ENCODE assay signal across 35 cellular contexts in genomic region chr19:36081385-36081784, GRCh38. TPM values are rescaled to one million over a fixed set of nuclear protein-coding genes. Genes with fewer than 3 reads are reported as not detected.
A peak's percentile ranks its signal among the peaks of the same experiment; 100 is the strongest.
DNase-seq lines count a peak whose midpoint lies in the region; ATAC-seq and TF ChIP-seq lines count a peak whose summit lies in the region.
"Had no signal": no experiment of that assay in that cellular context is flagged by ENCODE, and none has a peak within 500 bp of the region (broad histone marks: within the 10 kb centered on the region; RNA-seq: fewer than 3 reads in every experiment).

No MANE protein-coding gene starts in this region.

- DNase-seq in caudate nucleus (lab: John Stamatoyannopoulos, UW), result peak in 46 of 61 donors; percentile 5 to 88 (median 54)
- DNase-seq in hippocampal formation (lab: John Stamatoyannopoulos, UW), result peak; percentile 72
- peak in 7 of 10 donors; percentile 30 to 86 (median 64) for DNase-seq in posterior cingulate gyrus
- DNase-seq in GM23338 (ENCODE audit: low spot score), result no peak
- no peak for DNase-seq in MV-4-11 (lab: John Stamatoyannopoulos, UW)
- no peak for DNase-seq in MCF 10A (ENCODE audit: unreplicated experiment)
- DNase-seq in NCI-H146 treated with DMSO at 0.1 percent for 48 hours (lab: John Stamatoyannopoulos, UW; ENCODE audit: unreplicated experiment), result no peak
- DNase-seq: ACHN; activated CD4-positive, alpha-beta memory T cell treated with anti-CD3 and anti-CD28 coated beads, Interleukin-2, amount 10 ng/mL, durations not matched to agents 7 days and 5 days; activated gamma-delta T cell; activated naive CD8-positive, alpha-beta T cell treated with anti-CD3 and anti-CD28 coated beads, Interleukin-2, amount 50 U/mL, for 24 hours; heart left ventricle; HFFc6; KG1; left lung; naive thymus-derived CD4-positive, alpha-beta T cell; NCI-H1436 treated with DMSO at 0.1 percent for 48 hours; NCI-H2171; NCI-H510A treated with DMSO at 0.1 percent for 48 hours; PC-9; SHP77 treated with DMSO at 0.1 percent for 48 hours; stimulated activated CD4-positive, alpha-beta T cell treated with anti-CD3 and anti-CD28 coated beads, Interleukin-4, amount 100 ng/mL, for 1 hour; T-cell had no signal

- H3K4me3 Mint-ChIP-seq in GM23338 (no peak overlapping the region), MCF 10A (ENCODE audit: unreplicated experiment) (no peak overlapping the region)
- H3K4me3 Mint-ChIP-seq: activated CD4-positive, alpha-beta memory T cell treated with anti-CD3 and anti-CD28 coated beads, Interleukin-2, amount 10 ng/mL, durations not matched to agents 7 days and 5 days; activated naive CD8-positive, alpha-beta T cell treated with anti-CD3 and anti-CD28 coated beads, Interleukin-2, amount 50 U/mL, for 24 hours; brain; HFFc6; naive thymus-derived CD4-positive, alpha-beta T cell; stimulated activated memory B cell treated with anti-CD40 and anti-IgM and Interleukin-4, amounts not matched to agents 10 μg/mL and 1 μg/mL and 100 μg/mL, for 72 hours; T-cell had no signal

- H4K20me1 ChIP-seq in GM23338 (replicated peaks; ENCODE audit: insufficient read depth), result peaks cover 20% of the 10 kb centered on the region

- H2AFZ ChIP-seq in GM23338, result no peak overlapping the region
- H2AFZ ChIP-seq: PC-9 had no signal

- ATAC-seq in GM23338, result no peak
- ATAC-seq: activated CD4-positive, CD25-positive, alpha-beta regulatory T cell treated with anti-CD3 and anti-CD28 coated beads, Interleukin-2, amount 50 U/mL, for 24 hours; activated naive CD8-positive, alpha-beta T cell treated with anti-CD3 and anti-CD28 coated beads, Interleukin-2, amount 50 U/mL, for 24 hours; heart left ventricle; left lung; naive thymus-derived CD4-positive, alpha-beta T cell; stimulated activated memory B cell treated with anti-CD40 and anti-IgM and Interleukin-4, amounts not matched to agents 10 μg/mL and 1 μg/mL and 100 μg/mL, for 72 hours; T-cell had no signal

- H3K4me2 ChIP-seq in GM23338, result no peak overlapping the region
- H3K4me2 ChIP-seq: PC-9 had no signal

- no peaks in the 10 kb centered on the region for H3K9me2 ChIP-seq in GM23338 (ENCODE audit: insufficient read depth)

- no TSS peak for BruUV-seq in MCF 10A (replicated peaks; lab: Mats Ljungman, UMichigan)

- no peak overlapping the region for H3K4me3 ChIP-seq in HEK293 (ENCODE audit: low read depth, low read length)
- H3K4me3 ChIP-seq in GM23338, result no peak overlapping the region
- H3K4me3 ChIP-seq: coronary artery, heart left ventricle, left lung, PC-9, right atrium auricular region, thoracic aorta, vagina had no signal

- H3K4me1 ChIP-seq in HEK293 (ENCODE audit: control insufficient read depth, insufficient read depth, low read length), result 0 out of 2 replicates have a peak, but pooled peaks cover 2% of the 10 kb centered on the region
- no peaks in the 10 kb centered on the region for H3K4me1 ChIP-seq in GM23338 (ENCODE audit: insufficient read depth)
- H3K4me1 ChIP-seq: left lung, vagina had no signal

- CTCF ChIA-PET in HEK293 (lab: Yijun Ruan, JAX), result interaction anchor here (0.6 to 1.4 kb wide), 2 partner anchors 20 to 190 kb away, joined by 3 to 6 read pairs; no protein-coding TSS in a partner anchor
- CTCF ChIA-PET in MCF 10A (lab: Yijun Ruan, JAX), result no interaction called here

- H3K27me3 ChIP-seq in GM23338 (ENCODE audit: insufficient read depth), result no peaks in the 10 kb centered on the region
- H3K27me3 ChIP-seq: heart left ventricle, left lung, right atrium auricular region, vagina had no signal

- H3K27ac ChIP-seq in HEK293 (ENCODE audit: extremely low read depth, low read depth, low read length), result 0 out of 2 replicates have a peak overlapping the region, but pooled peaks have one; percentile 1
- peak overlapping the region; percentile 89 for H3K27ac ChIP-seq in caudate nucleus (ENCODE audit: low read depth, low read length)
- H3K27ac ChIP-seq in GM23338 (ENCODE audit: low read depth), result no peak overlapping the region
- H3K27ac ChIP-seq: C4-2B, coronary artery, heart left ventricle, left lung, PC-9, right atrium auricular region, thoracic aorta, vagina had no signal

- POLR2A ChIA-PET in HEK293 (lab: Yijun Ruan, JAX) (no interaction called here), MCF 10A (lab: Yijun Ruan, JAX) (no interaction called here)

- H3K4me1 Mint-ChIP-seq in GM23338 (no peaks in the 10 kb centered on the region), MCF 10A (ENCODE audit: insufficient read depth, unreplicated experiment) (peaks cover 5% of the 10 kb centered on the region)
- H3K4me1 Mint-ChIP-seq: activated CD4-positive, alpha-beta memory T cell treated with anti-CD3 and anti-CD28 coated beads, Interleukin-2, amount 10 ng/mL, durations not matched to agents 7 days and 5 days; activated naive CD8-positive, alpha-beta T cell treated with anti-CD3 and anti-CD28 coated beads, Interleukin-2, amount 50 U/mL, for 24 hours; brain; stimulated activated memory B cell treated with anti-CD40 and anti-IgM and Interleukin-4, amounts not matched to agents 10 μg/mL and 1 μg/mL and 100 μg/mL, for 72 hours; T-cell had no signal

- H3K9me3 Mint-ChIP-seq in GM23338 (no peaks in the 10 kb centered on the region), MCF 10A (ENCODE audit: unreplicated experiment) (no peaks in the 10 kb centered on the region)
- H3K9me3 Mint-ChIP-seq: activated CD4-positive, alpha-beta memory T cell treated with anti-CD3 and anti-CD28 coated beads, Interleukin-2, amount 10 ng/mL, durations not matched to agents 7 days and 5 days; activated naive CD8-positive, alpha-beta T cell treated with anti-CD3 and anti-CD28 coated beads, Interleukin-2, amount 50 U/mL, for 24 hours; brain; HFFc6; naive thymus-derived CD4-positive, alpha-beta T cell; stimulated activated memory B cell treated with anti-CD40 and anti-IgM and Interleukin-4, amounts not matched to agents 10 μg/mL and 1 μg/mL and 100 μg/mL, for 72 hours; T-cell had no signal

- intact Hi-C loops in posterior cingulate gyrus (cut with DNase I) (no loop called here), MCF 10A (cut with micrococcal nuclease) (no loop called here)

- no peaks in the 10 kb centered on the region for H3K9me3 ChIP-seq in HEK293 (ENCODE audit: control insufficient read depth, insufficient read depth, low read depth, low read length)
- H3K9me3 ChIP-seq: heart left ventricle, left lung, right atrium auricular region, thoracic aorta, vagina had no signal

- H3K27ac Mint-ChIP-seq in GM23338 (no peak overlapping the region), MCF 10A (ENCODE audit: low read depth, unreplicated experiment) (no peak overlapping the region)
- H3K27ac Mint-ChIP-seq: activated CD4-positive, alpha-beta memory T cell treated with anti-CD3 and anti-CD28 coated beads, Interleukin-2, amount 10 ng/mL, durations not matched to agents 7 days and 5 days; activated naive CD8-positive, alpha-beta T cell treated with anti-CD3 and anti-CD28 coated beads, Interleukin-2, amount 50 U/mL, for 24 hours; brain; HFFc6; stimulated activated memory B cell treated with anti-CD40 and anti-IgM and Interleukin-4, amounts not matched to agents 10 μg/mL and 1 μg/mL and 100 μg/mL, for 72 hours; T-cell had no signal

- 0 out of 2 replicates have a peak, but pooled peaks cover 11% of the 10 kb centered on the region for H3F3A ChIP-seq in GM23338 (replicated peaks; ENCODE audit: low read depth)

- TF ChIP-seq CTCF in HEK293 (tag by site-specific recombination; IDR thresholded peaks at IDR 0.05) (no peak), GM23338 (conservative IDR thresholded peaks at IDR 0.05; ENCODE audit: low read depth in 2 of 2) (no peak), MCF 10A (IDR thresholded peaks at IDR 0.05; ENCODE audit: unreplicated experiment) (no peak)

- no peaks in the 10 kb centered on the region for H3K79me2 ChIP-seq in GM23338 (replicated peaks; ENCODE audit: insufficient read depth)

- peaks cover 6% of the 10 kb centered on the region for H3K27me3 Mint-ChIP-seq in GM23338 (ENCODE audit: insufficient read depth, low read depth, poor library complexity)
- no peaks in the 10 kb centered on the region for H3K27me3 Mint-ChIP-seq in MCF 10A (ENCODE audit: insufficient read depth, unreplicated experiment)
- H3K27me3 Mint-ChIP-seq: activated CD4-positive, alpha-beta memory T cell treated with anti-CD3 and anti-CD28 coated beads, Interleukin-2, amount 10 ng/mL, durations not matched to agents 7 days and 5 days; activated naive CD8-positive, alpha-beta T cell treated with anti-CD3 and anti-CD28 coated beads, Interleukin-2, amount 50 U/mL, for 24 hours; brain; naive thymus-derived CD4-positive, alpha-beta T cell; stimulated activated memory B cell treated with anti-CD40 and anti-IgM and Interleukin-4, amounts not matched to agents 10 μg/mL and 1 μg/mL and 100 μg/mL, for 72 hours; T-cell had no signal

- H3K36me3 Mint-ChIP-seq in GM23338 (ENCODE audit: low read depth) (peaks cover 69% of the 10 kb centered on the region), MCF 10A (ENCODE audit: insufficient read depth, unreplicated experiment) (peaks cover 23% of the 10 kb centered on the region)

- H3K36me3 ChIP-seq in HEK293 (ENCODE audit: control insufficient read depth in 2 of 2, insufficient read depth in 1 of 2, low read length in 2 of 2) (peaks cover 74 to 96% of the 10 kb centered on the region in 2 experiments), GM23338 (ENCODE audit: insufficient read depth) (peaks cover 30% of the 10 kb centered on the region)
- H3K36me3 ChIP-seq: right atrium auricular region, thoracic aorta, vagina had no signal

TF ChIP-seq in HEK293, 187 proteins besides CTCF, POLR2A, EP300 and RAD21 (continues in another document):
- no peak for TF ChIP-seq ZNF335 (tag by site-specific recombination; conservative IDR thresholded peaks at IDR 0.05)
- no peak for TF ChIP-seq ZNF571 (tag by site-specific recombination; IDR thresholded peaks at IDR 0.05)

RNA-seq across cellular contexts. Expression of gene WDR62, which starts 26.7 kb away (rescaled TPM):
- 41.0 and 45.4 TPM in 2 replicates for total RNA-seq in GM23338 (2014; rRNA removed; shearing (Covaris generic))
- 13.3 and 14.1 TPM in 2 replicates for polyA plus RNA-seq in GM23338 (2016; fragmentation: Nextera tagmentation; extraction: Ambion mirVana)
- total RNA-seq in MCF 10A (2022), result 5.2 and 6.2 TPM in 2 replicates

RNA-seq across cellular contexts. Expression of gene THAP8, which starts 27.3 kb away (rescaled TPM):
- 10.3 and 12.7 TPM in 2 replicates for total RNA-seq in GM23338 (2014; rRNA removed; shearing (Covaris generic))
- 12.2 and 13.7 TPM in 2 replicates for polyA plus RNA-seq in GM23338 (2016; fragmentation: Nextera tagmentation; extraction: Ambion mirVana)
- total RNA-seq in MCF 10A (2022), result 4.0 and 4.7 TPM in 2 replicates

RNA-seq across cellular contexts. Expression of gene OVOL3, which starts 29.6 kb away (rescaled TPM):
- total RNA-seq in GM23338 (2014; rRNA removed; shearing (Covaris generic)), result not detected in 2 replicates
- not detected in 2 replicates for polyA plus RNA-seq in GM23338 (2016; fragmentation: Nextera tagmentation; extraction: Ambion mirVana)
- not detected in 2 replicates for total RNA-seq in MCF 10A (2022)
- total RNA-seq: activated CD4-positive, alpha-beta memory T cell treated with anti-CD3 and anti-CD28 coated beads, Interleukin-2, amount 10 ng/mL, durations not matched to agents 7 days and 5 days; heart left ventricle; HFFc6; HT1080; left lung; mesenteric fat pad; naive thymus-derived CD4-positive, alpha-beta T cell; omental fat pad; PC-9; right atrium auricular region; T-cell; thoracic aorta; vagina had no signal
- polyA plus RNA-seq: heart left ventricle; naive thymus-derived CD4-positive, alpha-beta T cell had no signal

RNA-seq across cellular contexts. Expression of gene POLR2I, which starts 33.3 kb away (rescaled TPM):
- total RNA-seq in GM23338 (2014; rRNA removed; shearing (Covaris generic)), result 94.0 and 110 TPM in 2 replicates
- 413 and 427 TPM in 2 replicates for polyA plus RNA-seq in GM23338 (2016; fragmentation: Nextera tagmentation; extraction: Ambion mirVana)
- total RNA-seq in MCF 10A (2022), result 112 and 126 TPM in 2 replicates

RNA-seq across cellular contexts. Expression of gene TBCB, which starts 33.9 kb away (rescaled TPM):
- 254 and 275 TPM in 2 replicates for total RNA-seq in GM23338 (2014; rRNA removed; shearing (Covaris generic))
- polyA plus RNA-seq in GM23338 (2016; fragmentation: Nextera tagmentation; extraction: Ambion mirVana), result 277 and 290 TPM in 2 replicates
- total RNA-seq in MCF 10A (2022), result 101 and 122 TPM in 2 replicates

Comparison
In these comparisons a context has a peak if more than half of its experiments do, and no peak if none do; other contexts are left out.
1. DNase-seq: peak in caudate nucleus (46 of 61), hippocampal formation (2 of 2) and posterior cingulate gyrus (7 of 10); none in GM23338 (single experiment), MV-4-11 (single experiment), MCF 10A (single experiment) and NCI-H146 treated with DMSO at 0.1 percent for 48 hours (single experiment).